1 cellular context compared by ENCODE assay signal in genomic region chr3:180912304-180913226, GRCh38.
TF ChIP-seq lines count a peak whose summit lies in the region.

TSS of gene FXR1 (plus strand) at chr3:180912670. CDS start at chr3:180912686, 16 bp downstream.

TF ChIP-seq in K562, 482 proteins besides CTCF, POLR2A, EP300 and RAD21 (continued from another document and continues in another):
- TF ChIP-seq ZNF639 (CRISPR knock-in tag; conservative IDR thresholded peaks at IDR 0.05 in 1 of 2, IDR thresholded peaks at IDR 0.05 in 1 of 2) (0 out of 4 replicates have a peak, but pooled peaks of 1 of the 2 experiments have one; percentile 21), THRAP3 (IDR thresholded peaks at IDR 0.05; ENCODE audit: borderline replicate concordance) (no peak), ZBTB7A (IDR thresholded peaks at IDR 0.05; ENCODE audit: borderline replicate concordance, control insufficient read depth, low read depth, low read length) (peak; percentile 86), ILF3 (IDR thresholded peaks at IDR 0.05; ENCODE audit: borderline replicate concordance) (no peak), NFE2L1 (tag; IDR thresholded peaks at IDR 0.05; ENCODE audit: borderline replicate concordance, low read depth) (no peak), NR2C2 (CRISPR knock-in tag; IDR thresholded peaks at IDR 0.05) (no peak), NR2C2 (tag; IDR thresholded peaks at IDR 0.05) (peak; percentile 62), ZNF766 (CRISPR knock-in tag; conservative IDR thresholded peaks at IDR 0.05) (0 out of 2 replicates have a peak, but pooled peaks have one; percentile 40), AFF1 (IDR thresholded peaks at IDR 0.05; ENCODE audit: low read depth in 1 of 2, partially characterized antibody in 2 of 2) (peak in 1 of 2 experiments; percentile 15), POLR2H (tag; IDR thresholded peaks at IDR 0.05; ENCODE audit: low read depth) (peak; percentile 62), ZNF174 (CRISPR knock-in tag; IDR thresholded peaks at IDR 0.05) (no peak), ZKSCAN1 (IDR thresholded peaks at IDR 0.05; ENCODE audit: low read depth, low read length) (no peak), CTBP1 (IDR thresholded peaks at IDR 0.05; ENCODE audit: borderline replicate concordance) (no peak), ZFP91 (CRISPR knock-in tag; IDR thresholded peaks at IDR 0.05) (no peak), TAF9B (IDR thresholded peaks at IDR 0.05; ENCODE audit: partially characterized antibody) (peak; percentile 96), MLLT1 (IDR thresholded peaks at IDR 0.05) (peak in 1 of 2 experiments; percentile 60; a peak in 2 of 4 replicates), TSC22D4 (tag; IDR thresholded peaks at IDR 0.05) (no peak), CXXC5 (CRISPR knock-in tag; IDR thresholded peaks at IDR 0.05) (no peak; the same call in 1 of the 2 replicates), GTF2F1 (IDR thresholded peaks at IDR 0.05; ENCODE audit: low read depth, low read length) (no peak), CHAMP1 (IDR thresholded peaks at IDR 0.05) (peak; percentile 45; the same call in 1 of the 2 replicates), RBBP5 (IDR thresholded peaks at IDR 0.05; ENCODE audit: borderline replicate concordance, insufficient read depth, low read length, poor library complexity, severe bottlenecking) (peak; percentile 97), PHF20 (IDR thresholded peaks at IDR 0.05; ENCODE audit: partially characterized antibody) (peak; percentile 57), ZNF347 (CRISPR knock-in tag; IDR thresholded peaks at IDR 0.05; ENCODE audit: low read depth) (no peak), VEZF1 (CRISPR knock-in tag; IDR thresholded peaks at IDR 0.05) (peak; percentile 85), TFAP4 (CRISPR knock-in tag; IDR thresholded peaks at IDR 0.05; ENCODE audit: borderline replicate concordance) (peak; percentile 74), ZNF449 (CRISPR knock-in tag; IDR thresholded peaks at IDR 0.05) (no peak), PHB2 (IDR thresholded peaks at IDR 0.05; ENCODE audit: low read depth) (no peak), TEAD4 (IDR thresholded peaks at IDR 0.05; ENCODE audit: low read length) (peak; percentile 6; the same call in 1 of the 2 replicates), TEAD4 (CRISPR knock-in tag; IDR thresholded peaks at IDR 0.05; ENCODE audit: borderline replicate concordance) (no peak), SIN3B (IDR thresholded peaks at IDR 0.05; ENCODE audit: low read depth) (peak; percentile 85), ZNF263 (CRISPR knock-in tag; IDR thresholded peaks at IDR 0.05; ENCODE audit: borderline replicate concordance) (0 out of 2 replicates have a peak, but pooled peaks have one; percentile 29), E2F3 (CRISPR knock-in tag; IDR thresholded peaks at IDR 0.05) (no peak), CUX1 (CRISPR knock-in tag; IDR thresholded peaks at IDR 0.05) (no peak), KDM1A (IDR thresholded peaks at IDR 0.05) (no peak), ZNF584 (CRISPR knock-in tag; IDR thresholded peaks at IDR 0.05; ENCODE audit: low read depth) (no peak), SRF (CRISPR knock-in tag; IDR thresholded peaks at IDR 0.05) (no peak), ZBTB9 (CRISPR knock-in tag; IDR thresholded peaks at IDR 0.05) (0 out of 2 replicates have a peak, but pooled peaks have one; percentile 28)
